Comparison of ENCODE assay signal across 11 cellular contexts in genomic region chr20:53942121-53942816, GRCh38.
DNase-seq lines count a peak whose midpoint lies in the region; ATAC-seq and TF ChIP-seq lines count a peak whose summit lies in the region.
"Had no signal": no experiment of that assay in that cellular context is flagged by ENCODE, and none has a peak within 500 bp of the region (broad histone marks: within the 10 kb centered on the region; RNA-seq: fewer than 3 reads in every experiment).

No MANE protein-coding gene starts in this region.

- H3K27me3 Mint-ChIP-seq in progenitor cell of endocrine pancreas, result peaks cover 3% of the 10 kb centered on the region

- H3K36me3 Mint-ChIP-seq in progenitor cell of endocrine pancreas (ENCODE audit: insufficient read depth), result no peaks in the 10 kb centered on the region

- DNase-seq in cerebellar cortex (ENCODE audit: low spot score) (peak; percentile 55), progenitor cell of endocrine pancreas (ENCODE audit: low spot score, unreplicated experiment) (no peak), ACHN (no peak), NCI-H1930 (lab: John Stamatoyannopoulos, UW) (no peak), COR-L47 (lab: John Stamatoyannopoulos, UW) (no peak)
- DNase-seq in stimulated activated CD4-positive, alpha-beta T cell treated with anti-CD3 and anti-CD28 coated beads, Interleukin-4, amount 100 ng/mL, for 1 hour, result no peak
- DNase-seq: central memory CD4-positive, alpha-beta T cell; KG1; lower lobe of right lung had no signal

- in situ Hi-C loops in ACHN (cut with HindIII; ENCODE audit: low pct_ligation_motif_present, low pct_unique_long_range_greater_than_20kb, low sequenced_read_pairs), result no loop called here

- H3K4me3 Mint-ChIP-seq in progenitor cell of endocrine pancreas (ENCODE audit: low read depth), result no peak overlapping the region

- ATAC-seq in GM18868 (IDR thresholded peaks at IDR 0.05; ENCODE audit: unreplicated experiment) (peak; percentile 76), HG03565 (IDR thresholded peaks at IDR 0.05; ENCODE audit: unreplicated experiment) (peak; percentile 30)
- ATAC-seq: lower lobe of right lung had no signal

- no peaks in the 10 kb centered on the region for H3K9me3 Mint-ChIP-seq in progenitor cell of endocrine pancreas (ENCODE audit: low read depth)

- no peak for TF ChIP-seq CTCF in progenitor cell of endocrine pancreas (IDR thresholded peaks at IDR 0.05; ENCODE audit: unreplicated experiment)

- peaks cover 28% of the 10 kb centered on the region for H3K4me1 Mint-ChIP-seq in progenitor cell of endocrine pancreas (ENCODE audit: low read depth)

- H3K27ac Mint-ChIP-seq in progenitor cell of endocrine pancreas, result peak overlapping the region; percentile 75
